Comparison of ENCODE assay signal across 8 cellular contexts in genomic region chr20:45347936-45348809, GRCh38. TPM values are rescaled to one million over a fixed set of nuclear protein-coding genes. Genes with fewer than 3 reads are reported as not detected.
DNase-seq lines count a peak whose midpoint lies in the region; TF ChIP-seq lines count a peak whose summit lies in the region.

Gene SDC4, minus strand, starts transcription at chr20:45348424. Its CDS starts 40 bp downstream, at chr20:45348384.

- H3K4me1 ChIP-seq in H9 (ENCODE audit: insufficient read depth, low read length) (peaks cover 26% of the 10 kb centered on the region; the same call in 1 of the 2 replicates), SJSA1 (replicated peaks) (peaks cover 60% of the 10 kb centered on the region), ovary (ENCODE audit: insufficient read depth) (peaks cover 8% of the 10 kb centered on the region), tibial artery (peaks cover 0 to 55% (median 40%) of the 10 kb centered on the region in 4 donors)

- H3K9me3 ChIP-seq in H9 (ENCODE audit: control insufficient read depth, low read depth, low read length), result no peaks in the 10 kb centered on the region
- H3K9me3 ChIP-seq in SJSA1 (replicated peaks), result no peaks in the 10 kb centered on the region; the same call in 1 of the 2 replicates
- H3K9me3 ChIP-seq in ovary, result no peaks in the 10 kb centered on the region
- H3K9me3 ChIP-seq in tibial artery, result no peaks in the 10 kb centered on the region

- no peaks in the 10 kb centered on the region for H4K20me1 ChIP-seq in H9 (ENCODE audit: control insufficient read depth, insufficient read depth, insufficient read length)

- H3K4me1 Mint-ChIP-seq in H9, result peaks cover 46 to 49% of the 10 kb centered on the region in 2 experiments

- H3K9ac ChIP-seq in H9 (ENCODE audit: extremely low read depth, insufficient read length, low read length), result peak within 1 kb of the TSS; percentile 79

- no peak within 1 kb of the TSS for H2BK12ac ChIP-seq in H9 (ENCODE audit: insufficient read length, low read depth, low read length)

- H3K4me2 ChIP-seq in H9 (ENCODE audit: insufficient read depth, insufficient read length, low read length), result peak within 1 kb of the TSS; percentile 95

- H2AFZ ChIP-seq in H9 (ENCODE audit: low read length), result no peak within 1 kb of the TSS

- H3K18ac ChIP-seq in H9 (ENCODE audit: insufficient read length, low read depth, low read length), result peak within 1 kb of the TSS; percentile 73

- no peaks in the 10 kb centered on the region for H3K9me3 Mint-ChIP-seq in H9

- peak; percentile 59 for TF ChIP-seq POLR2A in ovary (IDR thresholded peaks at IDR 0.05)

- peak within 1 kb of the TSS; percentile 82 to 90 for H3K4me3 Mint-ChIP-seq in H9

- H3K23ac ChIP-seq in H9 (ENCODE audit: insufficient read length, low read depth, low read length), result no peak within 1 kb of the TSS

- no peak within 1 kb of the TSS for H3K56ac ChIP-seq in H9 (ENCODE audit: insufficient read length, low read depth, low read length)

- H3K79me1 ChIP-seq in H9 (ENCODE audit: insufficient read depth, low read depth, low read length, poor library complexity, severe bottlenecking), result no peaks in the 10 kb centered on the region

- H4K91ac ChIP-seq in H9 (ENCODE audit: insufficient read length, low read depth, low read length), result no peak within 1 kb of the TSS

- no peak within 1 kb of the TSS for H4K5ac ChIP-seq in H9 (ENCODE audit: insufficient read length, low read depth, low read length)

- WGBS in H9 (ENCODE audit: extremely low coverage, insufficient read length, low lambda C conversion rate), result no CpG with 5 or more reads among the region's 78 CpGs
- WGBS in ovary, 3 donors, result 1 to 2% (median 2%) methylated on average over 66 to 78 of the region's 78 CpGs

- in situ Hi-C loops in ACHN (cut with HindIII; ENCODE audit: low pct_ligation_motif_present, low pct_unique_long_range_greater_than_20kb, low sequenced_read_pairs), result no loop called here

- H3K27ac ChIP-seq in H9 (ENCODE audit: insufficient read length, low read depth, low read length) (no peak within 1 kb of the TSS), SJSA1 (peak within 1 kb of the TSS; percentile 90), ovary (peak within 1 kb of the TSS; percentile 21 to 59), tibial artery (peak within 1 kb of the TSS; percentile 86 to 98)

- H3K4me3 ChIP-seq in SJSA1 (peak within 1 kb of the TSS; percentile 85), ovary (peak within 1 kb of the TSS; percentile 67), tibial artery (peak within 1 kb of the TSS; percentile 82 to 84)

- DNase-seq in ACHN (peak; percentile 60), H9 (peak; percentile 63), SJSA1 (ENCODE audit: low read depth in 1 of 2, low spot score in 2 of 2) (peak; percentile 75 to 88), germinal center (ENCODE audit: low spot score) (peak; percentile 35), ovary (peak; percentile 50 to 74 (median 63)), tibial artery (peak; percentile 53 to 91), GF-D8 (lab: John Stamatoyannopoulos, UW) (no peak)
- peak; percentile 55 for DNase-seq in activated naive CD4-positive, alpha-beta T cell treated with anti-CD3 and anti-CD28 coated beads, Interleukin-2, amount 50 U/mL, for 16 hours

- no peak within 1 kb of the TSS for H2BK5ac ChIP-seq in H9 (ENCODE audit: insufficient read length, low read length)

- H3T11ph ChIP-seq in H9 (ENCODE audit: low read length), result no peak within 1 kb of the TSS

- intact Hi-C loops in ovary (cut with DNase I) (no loop called here), tibial artery (cut with DNase I; ENCODE audit: low total_unique reads) (loop anchor here (10.0 kb wide), 1 partner anchor 1163 kb away; the partner anchor contains the start of gene JPH2)

- H3K27me3 ChIP-seq in H9 (ENCODE audit: insufficient read depth, low read length) (no peaks in the 10 kb centered on the region), SJSA1 (replicated peaks) (no peaks in the 10 kb centered on the region), ovary (no peaks in the 10 kb centered on the region), tibial artery (no peaks in the 10 kb centered on the region)

- H2BK15ac ChIP-seq in H9 (ENCODE audit: low read depth, low read length), result no peak within 1 kb of the TSS

- TF ChIP-seq CTCF in H9 (conservative IDR thresholded peaks at IDR 0.05) (no peak), ovary (IDR thresholded peaks at IDR 0.05) (no peak), tibial artery (IDR thresholded peaks at IDR 0.05) (no peak)

- H2BK20ac ChIP-seq in H9 (ENCODE audit: low read depth, low read length, poor library complexity, severe bottlenecking), result no peak within 1 kb of the TSS

- peaks cover 4% of the 10 kb centered on the region; the same call in 1 of the 2 replicates for H3K27me3 Mint-ChIP-seq in H9 (ENCODE audit: low read depth)

- H3K27ac Mint-ChIP-seq in H9, result peak within 1 kb of the TSS in 2 of 3 experiments; percentile 53 to 60; a peak in 2 of 7 replicates

- H3K4ac ChIP-seq in H9 (ENCODE audit: low read depth, low read length), result no peak within 1 kb of the TSS

- no peak for TF ChIP-seq EP300 in ovary (IDR thresholded peaks at IDR 0.05)

- no peak within 1 kb of the TSS for H4K8ac ChIP-seq in H9 (replicated peaks; ENCODE audit: insufficient read length, low read depth, low read length)

- peaks cover 9% of the 10 kb centered on the region for H3K23me2 ChIP-seq in H9 (ENCODE audit: insufficient read length, low read depth, low read length, poor library complexity, severe bottlenecking)

- no peak within 1 kb of the TSS for H2AK5ac ChIP-seq in H9 (ENCODE audit: insufficient read length, low read length)

- H3K36me3 Mint-ChIP-seq in H9 (ENCODE audit: insufficient read depth in 1 of 3, low read depth in 3 of 3), result no peaks in the 10 kb centered on the region

- H3K36me3 ChIP-seq in SJSA1 (peaks cover 30% of the 10 kb centered on the region), ovary (no peaks in the 10 kb centered on the region), tibial artery (no peaks in the 10 kb centered on the region)

- H3K79me2 ChIP-seq in H9 (ENCODE audit: insufficient read depth, low read length), result peaks cover 3% of the 10 kb centered on the region; the same call in 1 of the 2 replicates

- peak within 1 kb of the TSS; percentile 83; the same call in 1 of the 2 replicates for H3K14ac ChIP-seq in H9 (ENCODE audit: insufficient read depth, low read length)

- H2BK120ac ChIP-seq in H9 (ENCODE audit: low read depth, low read length, poor library complexity, severe bottlenecking), result no peak within 1 kb of the TSS

RNA-seq across cellular contexts. Expression of gene SDC4, which starts in this region (rescaled TPM):
- total RNA-seq in H9 (2021) (50.7 and 54.3 TPM in 2 replicates), ovary (100 to 1,000 TPM in 1 of 7 donors, 10 to 100 TPM in 6; 12.9 to 269 (median 45.9) TPM)
- 105 and 107 TPM in 2 replicates for total RNA-seq in SJSA1 (2014; rRNA removed; shearing (Covaris generic))
- polyA plus RNA-seq in ovary, result 10 to 100 TPM; 17.3 to 49.0 TPM
